ENCODE assay signal across 8 cellular contexts in the genomic region with DNA sequence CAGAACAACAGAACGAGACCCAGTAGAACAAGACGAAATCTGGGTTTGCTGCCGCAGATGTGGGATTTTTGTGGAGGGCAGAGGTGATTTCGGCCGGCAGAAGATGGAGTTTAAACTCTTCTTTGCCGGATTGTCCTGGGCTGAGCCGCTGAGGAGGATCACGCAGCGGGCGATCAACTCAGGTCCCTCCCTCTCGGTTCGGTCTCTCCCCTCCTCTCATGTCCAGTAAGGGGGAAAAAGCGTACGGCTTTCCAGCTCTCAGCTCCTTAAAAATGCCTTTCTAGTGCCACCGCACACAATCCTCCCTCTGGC. TPM values are rescaled to one million over a fixed set of nuclear protein-coding genes. Genes with fewer than 3 reads are reported as not detected.
DNase-seq lines count a peak whose midpoint lies in the region; ATAC-seq and TF ChIP-seq lines count a peak whose summit lies in the region.

No MANE protein-coding gene starts in this region.

- no peak for DNase-seq in activated CD8-positive, alpha-beta memory T cell treated with anti-CD3 and anti-CD28 coated beads, Interleukin-2, amount 10 ng/mL, durations not matched to agents 7 days and 5 days
- no peak for DNase-seq in activated CD8-positive, alpha-beta memory T cell treated with anti-CD3 and anti-CD28 coated beads for 24 hours
- peak; percentile 15 for DNase-seq in activated naive CD8-positive, alpha-beta T cell treated with anti-CD3 and anti-CD28 coated beads, Interleukin-2, amount 50 U/mL, for 24 hours
- DNase-seq in kidney epithelial cell (ENCODE audit: low read depth) (no peak), thoracic aorta (ENCODE audit: low spot score) (no peak), NCI-H446 (lab: John Stamatoyannopoulos, UW) (no peak), NCI-H774 (lab: John Stamatoyannopoulos, UW) (no peak), ACHN (no peak)

- H3K4me1 ChIP-seq in thoracic aorta (ENCODE audit: control insufficient read depth in 1 of 2, low read depth in 2 of 2): peaks cover 26 to 53% of the 10 kb centered on the region in 2 donors

- H3K4me3 Mint-ChIP-seq in activated CD8-positive, alpha-beta memory T cell treated with anti-CD3 and anti-CD28 coated beads, Interleukin-2, amount 10 ng/mL, durations not matched to agents 7 days and 5 days: peak overlapping the region; percentile 94
- H3K4me3 Mint-ChIP-seq in activated naive CD8-positive, alpha-beta T cell treated with anti-CD3 and anti-CD28 coated beads, Interleukin-2, amount 50 U/mL, for 24 hours: no peak overlapping the region

- peak overlapping the region; percentile 55 for H3K4me3 ChIP-seq in kidney epithelial cell (ENCODE audit: low read depth, low read length)
- H3K4me3 ChIP-seq in thoracic aorta: peak overlapping the region; percentile 87

- no peaks in the 10 kb centered on the region for H3K9me3 ChIP-seq in thoracic aorta

- peak overlapping the region; percentile 81 for H3K27ac ChIP-seq in thoracic aorta

- H3K27ac Mint-ChIP-seq in activated CD8-positive, alpha-beta memory T cell treated with anti-CD3 and anti-CD28 coated beads, Interleukin-2, amount 10 ng/mL, durations not matched to agents 7 days and 5 days: peak overlapping the region; percentile 95
- peak overlapping the region; percentile 88 for H3K27ac Mint-ChIP-seq in activated naive CD8-positive, alpha-beta T cell treated with anti-CD3 and anti-CD28 coated beads, Interleukin-2, amount 50 U/mL, for 24 hours

- no peak for TF ChIP-seq CTCF in kidney epithelial cell (IDR thresholded peaks at IDR 0.05; ENCODE audit: insufficient read depth, low read length, poor library complexity, severe bottlenecking)
- no peak for TF ChIP-seq CTCF in thoracic aorta (IDR thresholded peaks at IDR 0.05)

- ATAC-seq in activated CD8-positive, alpha-beta memory T cell treated with anti-CD3 and anti-CD28 coated beads, Interleukin-2, amount 10 ng/mL, durations not matched to agents 7 days and 5 days: no peak
- no peak for ATAC-seq in activated naive CD8-positive, alpha-beta T cell treated with anti-CD3 and anti-CD28 coated beads, Interleukin-2, amount 50 U/mL, for 24 hours
- no peak for ATAC-seq in thoracic aorta (ENCODE audit: insufficient number of reproducible peaks, low FRiP score, low read depth)

- H3K4me1 Mint-ChIP-seq in activated CD8-positive, alpha-beta memory T cell treated with anti-CD3 and anti-CD28 coated beads, Interleukin-2, amount 10 ng/mL, durations not matched to agents 7 days and 5 days: peaks cover 44% of the 10 kb centered on the region
- peaks cover 49% of the 10 kb centered on the region for H3K4me1 Mint-ChIP-seq in activated naive CD8-positive, alpha-beta T cell treated with anti-CD3 and anti-CD28 coated beads, Interleukin-2, amount 50 U/mL, for 24 hours

- H3K36me3 ChIP-seq in kidney epithelial cell (ENCODE audit: control insufficient read depth, insufficient read depth, low read length) (no peaks in the 10 kb centered on the region), thoracic aorta (no peaks in the 10 kb centered on the region)

- H3K27me3 Mint-ChIP-seq in activated CD8-positive, alpha-beta memory T cell treated with anti-CD3 and anti-CD28 coated beads, Interleukin-2, amount 10 ng/mL, durations not matched to agents 7 days and 5 days: no peaks in the 10 kb centered on the region
- no peaks in the 10 kb centered on the region for H3K27me3 Mint-ChIP-seq in activated naive CD8-positive, alpha-beta T cell treated with anti-CD3 and anti-CD28 coated beads, Interleukin-2, amount 50 U/mL, for 24 hours

- CTCF ChIA-PET in activated CD8-positive, alpha-beta memory T cell treated with anti-CD3 and anti-CD28 coated beads, Interleukin-2, amount 10 ng/mL, durations not matched to agents 7 days and 5 days (lab: Charles Lee): interaction anchor here (0.9 to 9.1 kb wide), 18 partner anchors 9 to 229 kb away, joined by 3 to 112 read pairs (median 6); a partner anchor contains a TSS

- H3K9me3 Mint-ChIP-seq in activated CD8-positive, alpha-beta memory T cell treated with anti-CD3 and anti-CD28 coated beads, Interleukin-2, amount 10 ng/mL, durations not matched to agents 7 days and 5 days (ENCODE audit: low read depth): no peaks in the 10 kb centered on the region
- no peaks in the 10 kb centered on the region for H3K9me3 Mint-ChIP-seq in activated naive CD8-positive, alpha-beta T cell treated with anti-CD3 and anti-CD28 coated beads, Interleukin-2, amount 50 U/mL, for 24 hours

- peaks cover 39% of the 10 kb centered on the region for H3K36me3 Mint-ChIP-seq in activated CD8-positive, alpha-beta memory T cell treated with anti-CD3 and anti-CD28 coated beads, Interleukin-2, amount 10 ng/mL, durations not matched to agents 7 days and 5 days
- peaks cover 43% of the 10 kb centered on the region for H3K36me3 Mint-ChIP-seq in activated naive CD8-positive, alpha-beta T cell treated with anti-CD3 and anti-CD28 coated beads, Interleukin-2, amount 50 U/mL, for 24 hours (ENCODE audit: low read depth)

- in situ Hi-C loops in ACHN (cut with HindIII; ENCODE audit: low pct_ligation_motif_present, low pct_unique_long_range_greater_than_20kb, low sequenced_read_pairs): no loop called here

- H3K27me3 ChIP-seq in kidney epithelial cell (ENCODE audit: control insufficient read depth, insufficient read depth, low read length): no peaks in the 10 kb centered on the region
- H3K27me3 ChIP-seq in thoracic aorta (replicated peaks; ENCODE audit: insufficient read depth): no peaks in the 10 kb centered on the region

RNA-seq across cellular contexts. Expression of a gene that starts 2.5 kb away (rescaled TPM):
- 10 to 100 TPM; 79.5 to 85.8 TPM for total RNA-seq in activated CD8-positive, alpha-beta memory T cell treated with anti-CD3 and anti-CD28 coated beads, Interleukin-2, amount 10 ng/mL, durations not matched to agents 7 days and 5 days
- total RNA-seq in kidney epithelial cell: 19.6 and 30.8 TPM in 2 replicates
- total RNA-seq in thoracic aorta: 10 to 100 TPM; 46.4 to 99.4 TPM

RNA-seq across cellular contexts. Expression of a gene that starts 46.0 kb away (rescaled TPM):
- total RNA-seq in activated CD8-positive, alpha-beta memory T cell treated with anti-CD3 and anti-CD28 coated beads, Interleukin-2, amount 10 ng/mL, durations not matched to agents 7 days and 5 days: 10 to 100 TPM; 23.1 to 25.9 TPM
- total RNA-seq in kidney epithelial cell (12.2 and 12.7 TPM in 2 replicates), thoracic aorta (10 to 100 TPM in 1 of 2 donors, 1 to 10 TPM in 1; 3.7 to 12.2 TPM)

RNA-seq across cellular contexts. Expression of a gene that starts 51.3 kb away (rescaled TPM):
- 100 to 1,000 TPM; 143 to 191 TPM for total RNA-seq in activated CD8-positive, alpha-beta memory T cell treated with anti-CD3 and anti-CD28 coated beads, Interleukin-2, amount 10 ng/mL, durations not matched to agents 7 days and 5 days
- total RNA-seq in kidney epithelial cell: 55.5 and 69.1 TPM in 2 replicates
- total RNA-seq in thoracic aorta: 10 to 100 TPM; 71.3 to 92.1 TPM

RNA-seq across cellular contexts. Expression of a gene that starts 57.0 kb away (rescaled TPM):
- not detected for total RNA-seq in activated CD8-positive, alpha-beta memory T cell treated with anti-CD3 and anti-CD28 coated beads, Interleukin-2, amount 10 ng/mL, durations not matched to agents 7 days and 5 days
- not detected in 2 replicates for total RNA-seq in kidney epithelial cell
- total RNA-seq in thoracic aorta: not detected
